In the genomic region with DNA sequence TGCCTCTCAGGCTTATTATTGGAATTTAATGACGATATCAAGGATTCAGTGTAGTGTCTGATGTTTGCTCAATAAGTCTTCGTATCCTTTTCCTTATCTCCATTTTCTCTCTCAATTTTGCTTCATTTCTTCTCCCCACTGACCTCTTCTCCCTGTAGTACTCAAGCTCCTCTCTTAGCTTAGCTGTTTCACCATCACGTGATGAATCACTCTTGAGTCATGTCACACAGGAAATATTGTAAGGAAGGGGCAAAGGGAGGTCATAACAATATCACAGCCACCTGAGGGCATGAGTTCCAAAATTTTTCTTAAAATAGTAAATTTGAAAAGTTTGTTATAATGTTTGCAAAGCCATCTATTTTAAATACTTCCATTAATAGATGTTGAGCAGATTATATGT, we compare ENCODE assay signal across 12 cellular contexts.
DNase-seq lines count a peak whose midpoint lies in the region; ATAC-seq, FAIRE-seq and TF ChIP-seq lines count a peak whose summit lies in the region.
"Had no signal": no experiment of that assay in that cellular context is flagged by ENCODE, and none has a peak within 500 bp of the region (broad histone marks: within the 10 kb centered on the region; RNA-seq: fewer than 3 reads in every experiment).

No MANE protein-coding gene starts in this region.

- H3K4me1 ChIP-seq in ACC112 (ENCODE audit: control insufficient read depth, insufficient read depth, low read length, unreplicated experiment) (peaks cover 17% of the 10 kb centered on the region), gastroesophageal sphincter (peaks cover 0 to 4% (median 0%) of the 10 kb centered on the region in 3 donors)

- no peaks in the 10 kb centered on the region for H3K27me3 Mint-ChIP-seq in mesothelial cell of epicardium (ENCODE audit: low read depth)
- H3K27me3 Mint-ChIP-seq in activated CD4-positive, alpha-beta T cell treated with anti-CD3 and anti-CD28 coated beads for 36 hours, result peaks cover 5% of the 10 kb centered on the region
- H3K27me3 Mint-ChIP-seq: activated CD8-positive, alpha-beta memory T cell treated with anti-CD3 and anti-CD28 coated beads, Interleukin-2, amount 10 ng/mL, durations not matched to agents 7 days and 5 days had no signal

- DNase-seq in HT1080 (ENCODE audit: low read depth) (peak; percentile 85), SKM-1 treated with dmso at 0.1 percent for 144 hours (lab: John Stamatoyannopoulos, UW; ENCODE audit: unreplicated experiment) (peak; percentile 77), D721Med (ENCODE audit: insufficient read length, low spot score) (no peak), mesothelial cell of epicardium (ENCODE audit: low spot score in 2 of 2, unreplicated experiment in 2 of 2) (no peak)
- DNase-seq in activated CD4-positive, alpha-beta T cell treated with anti-CD3 and anti-CD28 coated beads for 36 hours, result no peak
- DNase-seq: activated CD8-positive, alpha-beta memory T cell treated with anti-CD3 and anti-CD28 coated beads, Interleukin-2, amount 10 ng/mL, durations not matched to agents 7 days and 5 days; NCI-H1417 had no signal

- H3K4me3 ChIP-seq in ACC112 (ENCODE audit: low read depth, low read length), result peak overlapping the region; percentile 45; the same call in 1 of the 2 replicates
- no peak overlapping the region for H3K4me3 ChIP-seq in gastroesophageal sphincter
- H3K4me3 ChIP-seq: cardiac muscle cell had no signal

- H2AFZ ChIP-seq in ACC112 (ENCODE audit: low read length, unreplicated experiment), result peak overlapping the region; percentile 57

- no peak overlapping the region for H3K27ac Mint-ChIP-seq in mesothelial cell of epicardium
- no peak overlapping the region for H3K27ac Mint-ChIP-seq in activated CD4-positive, alpha-beta T cell treated with anti-CD3 and anti-CD28 coated beads for 36 hours
- H3K27ac Mint-ChIP-seq: activated CD8-positive, alpha-beta memory T cell treated with anti-CD3 and anti-CD28 coated beads, Interleukin-2, amount 10 ng/mL, durations not matched to agents 7 days and 5 days had no signal

- peaks cover 7% of the 10 kb centered on the region for H3K9me3 Mint-ChIP-seq in mesothelial cell of epicardium
- peaks cover 4% of the 10 kb centered on the region for H3K9me3 Mint-ChIP-seq in activated CD4-positive, alpha-beta T cell treated with anti-CD3 and anti-CD28 coated beads for 36 hours (ENCODE audit: low read depth)

- no peak for TF ChIP-seq EP300 in gastroesophageal sphincter (IDR thresholded peaks at IDR 0.05)

- ATAC-seq in gastroesophageal sphincter (peak; percentile 48), HG02870 (IDR thresholded peaks at IDR 0.05; ENCODE audit: unreplicated experiment) (no peak)
- no peak for ATAC-seq in activated CD4-positive, alpha-beta T cell treated with anti-CD3 and anti-CD28 coated beads for 36 hours
- ATAC-seq: activated CD8-positive, alpha-beta memory T cell treated with anti-CD3 and anti-CD28 coated beads, Interleukin-2, amount 10 ng/mL, durations not matched to agents 7 days and 5 days had no signal

- intact Hi-C loops in activated CD4-positive, alpha-beta T cell treated with anti-CD3 and anti-CD28 coated beads for 36 hours (cut with DNase I, micrococcal nuclease), result no loop called here

- POLR2A ChIA-PET in activated CD4-positive, alpha-beta T cell treated with anti-CD3 and anti-CD28 coated beads for 36 hours (lab: Charles Lee), result no interaction called here

- TF ChIP-seq POLR2A in gastroesophageal sphincter (IDR thresholded peaks at IDR 0.05), result no peak

- no peaks in the 10 kb centered on the region for H3K9me3 ChIP-seq in gastroesophageal sphincter

- peak overlapping the region; percentile 50 for H3K27ac ChIP-seq in ACC112 (ENCODE audit: low read depth, low read length)
- no peak overlapping the region for H3K27ac ChIP-seq in gastroesophageal sphincter
- H3K27ac ChIP-seq: cardiac muscle cell had no signal

- peaks cover 2% of the 10 kb centered on the region for H3K36me3 Mint-ChIP-seq in mesothelial cell of epicardium
- H3K36me3 Mint-ChIP-seq in activated CD4-positive, alpha-beta T cell treated with anti-CD3 and anti-CD28 coated beads for 36 hours (ENCODE audit: low read depth), result no peaks in the 10 kb centered on the region
- H3K36me3 Mint-ChIP-seq: activated CD8-positive, alpha-beta memory T cell treated with anti-CD3 and anti-CD28 coated beads, Interleukin-2, amount 10 ng/mL, durations not matched to agents 7 days and 5 days had no signal

- TF ChIP-seq CTCF in gastroesophageal sphincter (IDR thresholded peaks at IDR 0.05), result no peak
- no peak for TF ChIP-seq CTCF in D721Med (IDR thresholded peaks at IDR 0.05; ENCODE audit: insufficient read depth, missing control alignments)
- TF ChIP-seq CTCF in mesothelial cell of epicardium (IDR thresholded peaks at IDR 0.05; ENCODE audit: unreplicated experiment), result no peak

- H3K27me3 ChIP-seq in ACC112 (ENCODE audit: insufficient read depth, low read length) (no peaks in the 10 kb centered on the region), gastroesophageal sphincter (no peaks in the 10 kb centered on the region)

- no peak for FAIRE-seq in D721Med (lab: Jason Lieb, UNC)

- H3K4me3 Mint-ChIP-seq in mesothelial cell of epicardium, result no peak overlapping the region
- H3K4me3 Mint-ChIP-seq in activated CD4-positive, alpha-beta T cell treated with anti-CD3 and anti-CD28 coated beads for 36 hours, result no peak overlapping the region
- H3K4me3 Mint-ChIP-seq: activated CD8-positive, alpha-beta memory T cell treated with anti-CD3 and anti-CD28 coated beads, Interleukin-2, amount 10 ng/mL, durations not matched to agents 7 days and 5 days; neural crest cell had no signal

- CTCF ChIA-PET in activated CD4-positive, alpha-beta T cell treated with anti-CD3 and anti-CD28 coated beads for 36 hours (lab: Charles Lee), result no interaction called here

- H3K36me3 ChIP-seq in ACC112 (ENCODE audit: insufficient read depth, low read length) (no peaks in the 10 kb centered on the region), gastroesophageal sphincter (no peaks in the 10 kb centered on the region)
- H3K36me3 ChIP-seq: cardiac muscle cell had no signal

- peaks cover 14% of the 10 kb centered on the region for H3K4me1 Mint-ChIP-seq in mesothelial cell of epicardium
- peaks cover 2% of the 10 kb centered on the region for H3K4me1 Mint-ChIP-seq in activated CD4-positive, alpha-beta T cell treated with anti-CD3 and anti-CD28 coated beads for 36 hours
- H3K4me1 Mint-ChIP-seq: activated CD8-positive, alpha-beta memory T cell treated with anti-CD3 and anti-CD28 coated beads, Interleukin-2, amount 10 ng/mL, durations not matched to agents 7 days and 5 days; neural crest cell had no signal

- 77% methylated on average over 3 of the region's 3 CpGs; no CpG with 5 or more reads in 1 of the 2 donors for WGBS in gastroesophageal sphincter (ENCODE audit: low coverage in 1 of 2), 2 donors

- no peaks in the 10 kb centered on the region for H3K79me2 ChIP-seq in ACC112 (ENCODE audit: control insufficient read depth, insufficient read depth, low read length, unreplicated experiment)

Comparison
In these comparisons a context has a peak if more than half of its experiments do, and no peak if none do; other contexts are left out.
1. DNase-seq: peak in HT1080 (single experiment) and SKM-1 treated with dmso at 0.1 percent for 144 hours (single experiment); none in D721Med (single experiment), mesothelial cell of epicardium (0 of 2) and activated CD4-positive, alpha-beta T cell treated with anti-CD3 and anti-CD28 coated beads for 36 hours (single experiment).